Comparison of ENCODE assay signal across 1 cellular context in the genomic region with DNA sequence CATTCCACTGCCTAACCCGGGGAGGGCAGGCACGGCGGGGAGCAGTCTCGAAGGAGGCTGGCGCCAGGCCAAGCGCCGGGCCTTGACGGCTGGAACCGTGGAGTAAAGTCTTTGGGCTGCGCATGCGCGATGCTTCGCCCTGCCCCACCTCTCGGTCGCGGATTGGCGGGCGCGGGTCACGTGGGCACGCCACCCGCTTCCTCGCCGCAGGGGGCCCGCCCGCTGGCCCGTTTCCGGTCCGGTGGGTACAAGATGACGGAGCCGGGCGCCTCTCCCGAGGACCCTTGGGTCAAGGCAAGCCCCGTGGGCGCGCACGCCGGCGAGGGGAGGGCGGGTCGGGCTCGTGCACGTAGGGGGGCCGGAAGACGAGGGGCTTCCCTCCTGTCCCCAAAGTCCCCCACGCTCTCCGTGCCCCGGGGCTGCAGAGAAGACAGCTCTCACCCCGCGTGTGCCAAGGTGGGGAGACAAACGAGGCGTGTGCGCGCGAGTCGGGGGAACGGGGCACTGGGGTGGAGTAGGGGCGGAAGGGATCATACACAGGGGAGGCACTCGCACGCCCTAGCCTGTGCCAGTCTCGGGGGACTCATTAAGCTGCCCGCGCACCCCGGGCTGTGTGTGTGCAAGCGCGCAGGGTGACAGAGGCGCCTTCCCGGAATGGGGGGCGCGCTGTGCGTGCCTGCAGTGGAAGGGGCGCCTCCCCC.
TF ChIP-seq lines count a peak whose summit lies in the region.

A gene with protein sequence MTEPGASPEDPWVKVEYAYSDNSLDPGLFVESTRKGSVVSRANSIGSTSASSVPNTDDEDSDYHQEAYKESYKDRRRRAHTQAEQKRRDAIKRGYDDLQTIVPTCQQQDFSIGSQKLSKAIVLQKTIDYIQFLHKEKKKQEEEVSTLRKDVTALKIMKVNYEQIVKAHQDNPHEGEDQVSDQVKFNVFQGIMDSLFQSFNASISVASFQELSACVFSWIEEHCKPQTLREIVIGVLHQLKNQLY (plus strand): TSS at position 228 of the 701 bp plus-strand sequence. CDS start 25 bp downstream, at position 253.

TF ChIP-seq in K562, 482 proteins besides CTCF, POLR2A, EP300 and RAD21 (continued from another document and continues in another):
- TF ChIP-seq, protein P1, sequence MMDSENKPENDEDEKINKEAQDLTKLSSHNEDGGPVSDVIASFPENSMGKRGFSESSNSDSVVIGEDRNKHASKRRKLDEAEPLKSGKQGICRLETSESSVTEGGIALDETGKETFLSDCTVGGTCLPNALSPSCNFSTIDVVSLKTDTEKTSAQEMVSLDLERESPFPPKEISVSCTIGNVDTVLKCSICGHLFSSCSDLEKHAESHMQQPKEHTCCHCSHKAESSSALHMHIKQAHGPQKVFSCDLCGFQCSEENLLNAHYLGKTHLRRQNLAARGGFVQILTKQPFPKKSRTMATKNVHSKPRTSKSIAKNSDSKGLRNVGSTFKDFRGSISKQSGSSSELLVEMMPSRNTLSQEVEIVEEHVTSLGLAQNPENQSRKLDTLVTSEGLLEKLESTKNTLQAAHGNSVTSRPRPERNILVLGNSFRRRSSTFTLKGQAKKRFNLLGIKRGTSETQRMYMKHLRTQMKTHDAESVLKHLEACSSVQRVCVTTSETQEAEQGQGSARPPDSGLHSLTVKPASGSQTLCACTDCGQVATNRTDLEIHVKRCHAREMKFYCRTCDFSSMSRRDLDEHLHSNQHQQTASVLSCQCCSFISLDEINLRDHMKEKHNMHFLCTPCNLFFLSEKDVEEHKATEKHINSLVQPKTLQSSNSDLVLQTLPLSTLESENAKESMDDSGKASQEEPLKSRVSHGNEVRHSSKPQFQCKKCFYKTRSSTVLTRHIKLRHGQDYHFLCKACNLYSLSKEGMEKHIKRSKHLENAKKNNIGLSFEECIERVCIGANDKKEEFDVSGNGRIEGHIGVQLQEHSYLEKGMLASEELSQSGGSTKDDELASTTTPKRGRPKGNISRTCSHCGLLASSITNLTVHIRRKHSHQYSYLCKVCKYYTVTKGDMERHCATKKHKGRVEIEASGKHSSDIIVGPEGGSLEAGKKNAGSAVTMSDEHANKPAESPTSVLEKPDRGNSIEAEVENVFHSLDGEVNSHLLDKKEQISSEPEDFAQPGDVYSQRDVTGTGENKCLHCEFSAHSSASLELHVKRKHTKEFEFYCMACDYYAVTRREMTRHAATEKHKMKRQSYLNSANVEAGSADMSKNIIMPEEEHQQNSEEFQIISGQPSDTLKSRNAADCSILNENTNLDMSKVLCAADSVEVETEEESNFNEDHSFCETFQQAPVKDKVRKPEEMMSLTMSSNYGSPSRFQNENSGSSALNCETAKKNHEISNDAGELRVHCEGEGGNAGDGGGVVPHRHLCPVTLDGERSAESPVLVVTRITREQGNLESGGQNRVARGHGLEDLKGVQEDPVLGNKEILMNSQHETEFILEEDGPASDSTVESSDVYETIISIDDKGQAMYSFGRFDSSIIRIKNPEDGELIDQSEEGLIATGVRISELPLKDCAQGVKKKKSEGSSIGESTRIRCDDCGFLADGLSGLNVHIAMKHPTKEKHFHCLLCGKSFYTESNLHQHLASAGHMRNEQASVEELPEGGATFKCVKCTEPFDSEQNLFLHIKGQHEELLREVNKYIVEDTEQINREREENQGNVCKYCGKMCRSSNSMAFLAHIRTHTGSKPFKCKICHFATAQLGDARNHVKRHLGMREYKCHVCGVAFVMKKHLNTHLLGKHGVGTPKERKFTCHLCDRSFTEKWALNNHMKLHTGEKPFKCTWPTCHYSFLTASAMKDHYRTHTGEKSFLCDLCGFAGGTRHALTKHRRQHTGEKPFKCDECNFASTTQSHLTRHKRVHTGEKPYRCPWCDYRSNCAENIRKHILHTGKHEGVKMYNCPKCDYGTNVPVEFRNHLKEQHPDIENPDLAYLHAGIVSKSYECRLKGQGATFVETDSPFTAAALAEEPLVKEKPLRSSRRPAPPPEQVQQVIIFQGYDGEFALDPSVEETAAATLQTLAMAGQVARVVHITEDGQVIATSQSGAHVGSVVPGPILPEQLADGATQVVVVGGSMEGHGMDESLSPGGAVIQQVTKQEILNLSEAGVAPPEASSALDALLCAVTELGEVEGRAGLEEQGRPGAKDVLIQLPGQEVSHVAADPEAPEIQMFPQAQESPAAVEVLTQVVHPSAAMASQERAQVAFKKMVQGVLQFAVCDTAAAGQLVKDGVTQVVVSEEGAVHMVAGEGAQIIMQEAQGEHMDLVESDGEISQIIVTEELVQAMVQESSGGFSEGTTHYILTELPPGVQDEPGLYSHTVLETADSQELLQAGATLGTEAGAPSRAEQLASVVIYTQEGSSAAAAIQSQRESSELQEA (IDR thresholded peaks at IDR 0.05; ENCODE audit: low read depth): no peak
- TF ChIP-seq TCF7L2 (IDR thresholded peaks at IDR 0.05; ENCODE audit: low read depth, low read length) (no peak), CCNT2 (IDR thresholded peaks at IDR 0.05; ENCODE audit: borderline replicate concordance, extremely low read depth, insufficient read length, low read depth, low read length) (peak; percentile 85), TARDBP (IDR thresholded peaks at IDR 0.05) (no peak), PHF8 (IDR thresholded peaks at IDR 0.05; ENCODE audit: borderline replicate concordance, low read length) (peak; percentile 67; the same call in 1 of the 2 replicates), MAFF (IDR thresholded peaks at IDR 0.05; ENCODE audit: low read length) (no peak), HMGN3 (IDR thresholded peaks at IDR 0.05; ENCODE audit: borderline replicate concordance, extremely low read depth, insufficient read length, low read depth, low read length) (peak; percentile 65), ARID2 (IDR thresholded peaks at IDR 0.05) (no peak), ETV6 (IDR thresholded peaks at IDR 0.05; ENCODE audit: borderline replicate concordance in 1 of 2, low read depth in 2 of 2, low read length in 1 of 2) (no peak), ETV6 (CRISPR knock-in tag; IDR thresholded peaks at IDR 0.05; ENCODE audit: borderline replicate concordance) (no peak), RBM17 (IDR thresholded peaks at IDR 0.05; ENCODE audit: borderline replicate concordance, low read depth, low read length) (no peak)
- TF ChIP-seq, protein P2, sequence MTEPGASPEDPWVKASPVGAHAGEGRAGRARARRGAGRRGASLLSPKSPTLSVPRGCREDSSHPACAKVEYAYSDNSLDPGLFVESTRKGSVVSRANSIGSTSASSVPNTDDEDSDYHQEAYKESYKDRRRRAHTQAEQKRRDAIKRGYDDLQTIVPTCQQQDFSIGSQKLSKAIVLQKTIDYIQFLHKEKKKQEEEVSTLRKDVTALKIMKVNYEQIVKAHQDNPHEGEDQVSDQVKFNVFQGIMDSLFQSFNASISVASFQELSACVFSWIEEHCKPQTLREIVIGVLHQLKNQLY (CRISPR knock-in tag; conservative IDR thresholded peaks at IDR 0.05): no peak; a peak in 1 of 4 replicates
- TF ChIP-seq, protein P3, sequence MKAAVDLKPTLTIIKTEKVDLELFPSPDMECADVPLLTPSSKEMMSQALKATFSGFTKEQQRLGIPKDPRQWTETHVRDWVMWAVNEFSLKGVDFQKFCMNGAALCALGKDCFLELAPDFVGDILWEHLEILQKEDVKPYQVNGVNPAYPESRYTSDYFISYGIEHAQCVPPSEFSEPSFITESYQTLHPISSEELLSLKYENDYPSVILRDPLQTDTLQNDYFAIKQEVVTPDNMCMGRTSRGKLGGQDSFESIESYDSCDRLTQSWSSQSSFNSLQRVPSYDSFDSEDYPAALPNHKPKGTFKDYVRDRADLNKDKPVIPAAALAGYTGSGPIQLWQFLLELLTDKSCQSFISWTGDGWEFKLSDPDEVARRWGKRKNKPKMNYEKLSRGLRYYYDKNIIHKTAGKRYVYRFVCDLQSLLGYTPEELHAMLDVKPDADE (conservative IDR thresholded peaks at IDR 0.05; ENCODE audit: control insufficient read depth, low read depth, low read length): peak; percentile 84
- TF ChIP-seq, protein P4, sequence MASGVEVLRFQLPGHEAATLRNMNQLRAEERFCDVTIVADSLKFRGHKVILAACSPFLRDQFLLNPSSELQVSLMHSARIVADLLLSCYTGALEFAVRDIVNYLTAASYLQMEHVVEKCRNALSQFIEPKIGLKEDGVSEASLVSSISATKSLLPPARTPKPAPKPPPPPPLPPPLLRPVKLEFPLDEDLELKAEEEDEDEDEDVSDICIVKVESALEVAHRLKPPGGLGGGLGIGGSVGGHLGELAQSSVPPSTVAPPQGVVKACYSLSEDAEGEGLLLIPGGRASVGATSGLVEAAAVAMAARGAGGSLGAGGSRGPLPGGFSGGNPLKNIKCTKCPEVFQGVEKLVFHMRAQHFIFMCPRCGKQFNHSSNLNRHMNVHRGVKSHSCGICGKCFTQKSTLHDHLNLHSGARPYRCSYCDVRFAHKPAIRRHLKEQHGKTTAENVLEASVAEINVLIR (CRISPR knock-in tag; IDR thresholded peaks at IDR 0.05): no peak
- TF ChIP-seq, protein P5, sequence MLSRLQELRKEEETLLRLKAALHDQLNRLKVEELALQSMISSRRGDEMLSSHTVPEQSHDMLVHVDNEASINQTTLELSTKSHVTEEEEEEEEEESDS (CRISPR knock-in tag; IDR thresholded peaks at IDR 0.05): no peak
- TF ChIP-seq, protein P6, sequence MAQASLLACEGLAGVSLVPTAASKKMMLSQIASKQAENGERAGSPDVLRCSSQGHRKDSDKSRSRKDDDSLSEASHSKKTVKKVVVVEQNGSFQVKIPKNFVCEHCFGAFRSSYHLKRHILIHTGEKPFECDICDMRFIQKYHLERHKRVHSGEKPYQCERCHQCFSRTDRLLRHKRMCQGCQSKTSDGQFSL (CRISPR knock-in tag; IDR thresholded peaks at IDR 0.05): no peak
- TF ChIP-seq, protein P6 (tag; IDR thresholded peaks at IDR 0.05): no peak
- TF ChIP-seq, protein P7, sequence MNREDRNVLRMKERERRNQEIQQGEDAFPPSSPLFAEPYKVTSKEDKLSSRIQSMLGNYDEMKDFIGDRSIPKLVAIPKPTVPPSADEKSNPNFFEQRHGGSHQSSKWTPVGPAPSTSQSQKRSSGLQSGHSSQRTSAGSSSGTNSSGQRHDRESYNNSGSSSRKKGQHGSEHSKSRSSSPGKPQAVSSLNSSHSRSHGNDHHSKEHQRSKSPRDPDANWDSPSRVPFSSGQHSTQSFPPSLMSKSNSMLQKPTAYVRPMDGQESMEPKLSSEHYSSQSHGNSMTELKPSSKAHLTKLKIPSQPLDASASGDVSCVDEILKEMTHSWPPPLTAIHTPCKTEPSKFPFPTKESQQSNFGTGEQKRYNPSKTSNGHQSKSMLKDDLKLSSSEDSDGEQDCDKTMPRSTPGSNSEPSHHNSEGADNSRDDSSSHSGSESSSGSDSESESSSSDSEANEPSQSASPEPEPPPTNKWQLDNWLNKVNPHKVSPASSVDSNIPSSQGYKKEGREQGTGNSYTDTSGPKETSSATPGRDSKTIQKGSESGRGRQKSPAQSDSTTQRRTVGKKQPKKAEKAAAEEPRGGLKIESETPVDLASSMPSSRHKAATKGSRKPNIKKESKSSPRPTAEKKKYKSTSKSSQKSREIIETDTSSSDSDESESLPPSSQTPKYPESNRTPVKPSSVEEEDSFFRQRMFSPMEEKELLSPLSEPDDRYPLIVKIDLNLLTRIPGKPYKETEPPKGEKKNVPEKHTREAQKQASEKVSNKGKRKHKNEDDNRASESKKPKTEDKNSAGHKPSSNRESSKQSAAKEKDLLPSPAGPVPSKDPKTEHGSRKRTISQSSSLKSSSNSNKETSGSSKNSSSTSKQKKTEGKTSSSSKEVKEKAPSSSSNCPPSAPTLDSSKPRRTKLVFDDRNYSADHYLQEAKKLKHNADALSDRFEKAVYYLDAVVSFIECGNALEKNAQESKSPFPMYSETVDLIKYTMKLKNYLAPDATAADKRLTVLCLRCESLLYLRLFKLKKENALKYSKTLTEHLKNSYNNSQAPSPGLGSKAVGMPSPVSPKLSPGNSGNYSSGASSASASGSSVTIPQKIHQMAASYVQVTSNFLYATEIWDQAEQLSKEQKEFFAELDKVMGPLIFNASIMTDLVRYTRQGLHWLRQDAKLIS (CRISPR knock-in tag; IDR thresholded peaks at IDR 0.05): no peak
- TF ChIP-seq, protein P8, sequence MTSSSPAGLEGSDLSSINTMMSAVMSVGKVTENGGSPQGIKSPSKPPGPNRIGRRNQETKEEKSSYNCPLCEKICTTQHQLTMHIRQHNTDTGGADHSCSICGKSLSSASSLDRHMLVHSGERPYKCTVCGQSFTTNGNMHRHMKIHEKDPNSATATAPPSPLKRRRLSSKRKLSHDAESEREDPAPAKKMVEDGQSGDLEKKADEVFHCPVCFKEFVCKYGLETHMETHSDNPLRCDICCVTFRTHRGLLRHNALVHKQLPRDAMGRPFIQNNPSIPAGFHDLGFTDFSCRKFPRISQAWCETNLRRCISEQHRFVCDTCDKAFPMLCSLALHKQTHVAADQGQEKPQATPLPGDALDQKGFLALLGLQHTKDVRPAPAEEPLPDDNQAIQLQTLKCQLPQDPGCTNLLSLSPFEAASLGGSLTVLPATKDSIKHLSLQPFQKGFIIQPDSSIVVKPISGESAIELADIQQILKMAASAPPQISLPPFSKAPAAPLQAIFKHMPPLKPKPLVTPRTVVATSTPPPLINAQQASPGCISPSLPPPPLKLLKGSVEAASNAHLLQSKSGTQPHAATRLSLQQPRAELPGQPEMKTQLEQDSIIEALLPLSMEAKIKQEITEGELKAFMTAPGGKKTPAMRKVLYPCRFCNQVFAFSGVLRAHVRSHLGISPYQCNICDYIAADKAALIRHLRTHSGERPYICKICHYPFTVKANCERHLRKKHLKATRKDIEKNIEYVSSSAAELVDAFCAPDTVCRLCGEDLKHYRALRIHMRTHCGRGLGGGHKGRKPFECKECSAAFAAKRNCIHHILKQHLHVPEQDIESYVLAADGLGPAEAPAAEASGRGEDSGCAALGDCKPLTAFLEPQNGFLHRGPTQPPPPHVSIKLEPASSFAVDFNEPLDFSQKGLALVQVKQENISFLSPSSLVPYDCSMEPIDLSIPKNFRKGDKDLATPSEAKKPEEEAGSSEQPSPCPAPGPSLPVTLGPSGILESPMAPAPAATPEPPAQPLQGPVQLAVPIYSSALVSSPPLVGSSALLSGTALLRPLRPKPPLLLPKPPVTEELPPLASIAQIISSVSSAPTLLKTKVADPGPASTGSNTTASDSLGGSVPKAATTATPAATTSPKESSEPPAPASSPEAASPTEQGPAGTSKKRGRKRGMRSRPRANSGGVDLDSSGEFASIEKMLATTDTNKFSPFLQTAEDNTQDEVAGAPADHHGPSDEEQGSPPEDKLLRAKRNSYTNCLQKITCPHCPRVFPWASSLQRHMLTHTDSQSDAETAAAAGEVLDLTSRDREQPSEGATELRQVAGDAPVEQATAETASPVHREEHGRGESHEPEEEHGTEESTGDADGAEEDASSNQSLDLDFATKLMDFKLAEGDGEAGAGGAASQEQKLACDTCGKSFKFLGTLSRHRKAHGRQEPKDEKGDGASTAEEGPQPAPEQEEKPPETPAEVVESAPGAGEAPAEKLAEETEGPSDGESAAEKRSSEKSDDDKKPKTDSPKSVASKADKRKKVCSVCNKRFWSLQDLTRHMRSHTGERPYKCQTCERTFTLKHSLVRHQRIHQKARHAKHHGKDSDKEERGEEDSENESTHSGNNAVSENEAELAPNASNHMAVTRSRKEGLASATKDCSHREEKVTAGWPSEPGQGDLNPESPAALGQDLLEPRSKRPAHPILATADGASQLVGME (CRISPR knock-in tag; IDR thresholded peaks at IDR 0.05): no peak; the same call in none of the 2 replicates
- TF ChIP-seq, protein P9, sequence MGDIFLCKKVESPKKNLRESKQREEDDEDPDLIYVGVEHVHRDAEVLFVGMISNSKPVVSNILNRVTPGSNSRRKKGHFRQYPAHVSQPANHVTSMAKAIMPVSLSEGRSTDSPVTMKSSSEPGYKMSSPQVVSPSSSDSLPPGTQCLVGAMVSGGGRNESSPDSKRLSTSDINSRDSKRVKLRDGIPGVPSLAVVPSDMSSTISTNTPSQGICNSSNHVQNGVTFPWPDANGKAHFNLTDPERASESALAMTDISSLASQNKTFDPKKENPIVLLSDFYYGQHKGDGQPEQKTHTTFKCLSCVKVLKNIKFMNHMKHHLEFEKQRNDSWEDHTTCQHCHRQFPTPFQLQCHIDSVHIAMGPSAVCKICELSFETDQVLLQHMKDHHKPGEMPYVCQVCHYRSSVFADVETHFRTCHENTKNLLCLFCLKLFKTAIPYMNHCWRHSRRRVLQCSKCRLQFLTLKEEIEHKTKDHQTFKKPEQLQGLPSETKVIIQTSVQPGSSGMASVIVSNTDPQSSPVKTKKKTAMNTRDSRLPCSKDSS (IDR thresholded peaks at IDR 0.05; ENCODE audit: low read depth, partially characterized antibody): no peak
